In the genomic region with DNA sequence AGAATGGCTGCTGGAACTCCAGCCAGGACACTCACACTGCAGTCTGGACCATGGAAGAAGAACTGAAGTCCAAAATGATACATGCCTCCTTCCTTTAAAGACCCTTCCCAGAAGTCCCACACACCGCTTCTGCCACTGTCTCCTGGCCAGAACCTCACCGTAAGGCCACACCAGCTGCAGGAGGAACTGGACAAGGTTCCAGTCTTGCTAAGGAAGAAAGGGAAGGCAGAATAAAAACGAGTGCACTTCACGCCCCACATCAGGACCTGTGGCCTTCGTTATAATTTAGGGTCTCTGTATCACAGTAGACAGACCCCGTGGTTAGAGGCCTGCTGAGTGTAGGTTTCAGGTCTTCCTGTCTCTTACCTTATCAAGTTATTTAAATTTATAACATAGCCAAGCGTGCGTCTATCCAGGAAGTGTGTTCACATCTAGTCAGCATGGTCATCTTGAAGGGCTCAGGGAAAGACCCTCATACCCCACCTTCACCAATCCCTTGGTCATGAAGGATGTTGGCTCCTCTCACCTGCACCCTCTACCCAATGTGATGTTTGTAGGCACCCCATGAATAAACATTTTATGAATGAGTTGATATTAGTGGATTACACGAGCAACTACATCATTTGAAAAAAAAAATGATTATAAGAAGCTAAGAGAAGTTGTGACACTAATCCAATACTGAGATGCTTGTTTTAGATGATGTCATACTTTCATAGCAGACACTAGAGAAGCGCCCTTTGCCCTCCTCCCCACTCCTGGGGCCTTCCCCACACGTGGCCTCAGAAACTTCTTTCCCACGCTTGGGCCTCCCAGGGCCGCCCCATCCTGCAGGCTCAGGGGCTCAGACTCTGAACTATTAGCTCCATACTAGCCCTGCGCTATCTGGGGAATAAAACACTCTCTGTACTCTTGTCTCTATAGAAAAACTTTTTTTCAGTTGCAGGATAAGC, we compare ENCODE assay signal across 10 cellular contexts.
DNase-seq lines count a peak whose midpoint lies in the region; ATAC-seq, FAIRE-seq and TF ChIP-seq lines count a peak whose summit lies in the region.
"Had no signal": no experiment of that assay in that cellular context is flagged by ENCODE, and none has a peak within 500 bp of the region (broad histone marks: within the 10 kb centered on the region; RNA-seq: fewer than 3 reads in every experiment).

No MANE protein-coding gene starts in this region.

- CTCF ChIA-PET in activated CD8-positive, alpha-beta T cell treated with anti-CD3 and anti-CD28 coated beads, Interleukin-2, amount 10 ng/mL, durations not matched to agents 7 days and 5 days (lab: Charles Lee): interaction anchor here (0.6 to 3.6 kb wide), 4 partner anchors 9 to 64 kb away, joined by 3 to 18 read pairs (median 10); no protein-coding TSS in a partner anchor

- POLR2A ChIA-PET in activated CD8-positive, alpha-beta T cell treated with anti-CD3 and anti-CD28 coated beads, Interleukin-2, amount 10 ng/mL, durations not matched to agents 7 days and 5 days (lab: Charles Lee): interaction anchor here (0.8 to 4.9 kb wide), 4 partner anchors 7 to 64 kb away, joined by 3 to 32 read pairs (median 5); no protein-coding TSS in a partner anchor

- in situ Hi-C loops in HAP-1 (cut with MboI; ENCODE audit: low sequenced_read_pairs): loop anchor here (25.0 kb wide), 1 partner anchor 519 kb away; no protein-coding TSS in a partner anchor

- peak; percentile 48 for ATAC-seq in HG02943 (IDR thresholded peaks at IDR 0.05; ENCODE audit: low read depth, unreplicated experiment)
- peak; percentile 21 for ATAC-seq in activated CD8-positive, alpha-beta T cell treated with anti-CD3 and anti-CD28 coated beads, Interleukin-2, amount 10 ng/mL, durations not matched to agents 7 days and 5 days
- ATAC-seq: A549, body of pancreas had no signal

- DNase-seq in NOMO-1 (lab: John Stamatoyannopoulos, UW; ENCODE audit: unreplicated experiment in 2 of 2): peak; percentile 4 to 11
- no peak for DNase-seq in NOMO-1 treated with dmso at 0.1 percent for 144 hours (lab: John Stamatoyannopoulos, UW; ENCODE audit: unreplicated experiment)
- DNase-seq in activated CD8-positive, alpha-beta T cell treated with anti-CD3 and anti-CD28 coated beads, Interleukin-2, amount 10 ng/mL, durations not matched to agents 7 days and 5 days: no peak
- peak; percentile 75 for DNase-seq in stimulated activated CD8-positive, alpha-beta memory T cell treated with anti-CD3 and anti-CD28 coated beads, Interleukin-4, amount 100 ng/mL, for 48 hours
- DNase-seq in NCI-H2171 (lab: John Stamatoyannopoulos, UW): no peak
- DNase-seq in HAP-1 (ENCODE audit: low spot score in 2 of 2): no peak
- no peak for DNase-seq in D721Med (ENCODE audit: insufficient read length, low spot score)
- DNase-seq: body of pancreas had no signal

- H3K9me3 ChIP-seq in HAP-1: no peaks in the 10 kb centered on the region
- H3K9me3 ChIP-seq: A549, body of pancreas had no signal

- no peak for TF ChIP-seq CTCF in D721Med (IDR thresholded peaks at IDR 0.05; ENCODE audit: insufficient read depth, missing control alignments)

- H3K4me3 Mint-ChIP-seq in activated CD8-positive, alpha-beta T cell treated with anti-CD3 and anti-CD28 coated beads, Interleukin-2, amount 10 ng/mL, durations not matched to agents 7 days and 5 days: no peak overlapping the region

- H3K36me3 ChIP-seq in HAP-1 (replicated peaks): no peaks in the 10 kb centered on the region

- FAIRE-seq in D721Med (lab: Jason Lieb, UNC): no peak
- FAIRE-seq: A549 had no signal

- no peak overlapping the region for H3K4me3 ChIP-seq in HAP-1
- H3K4me3 ChIP-seq: A549, body of pancreas had no signal

- H3K27me3 Mint-ChIP-seq in activated CD8-positive, alpha-beta T cell treated with anti-CD3 and anti-CD28 coated beads, Interleukin-2, amount 10 ng/mL, durations not matched to agents 7 days and 5 days (ENCODE audit: low read depth): no peaks in the 10 kb centered on the region

- no peaks in the 10 kb centered on the region for H3K9me3 Mint-ChIP-seq in activated CD8-positive, alpha-beta T cell treated with anti-CD3 and anti-CD28 coated beads, Interleukin-2, amount 10 ng/mL, durations not matched to agents 7 days and 5 days (ENCODE audit: insufficient read depth)

- H3K36me3 Mint-ChIP-seq in activated CD8-positive, alpha-beta T cell treated with anti-CD3 and anti-CD28 coated beads, Interleukin-2, amount 10 ng/mL, durations not matched to agents 7 days and 5 days (ENCODE audit: low read depth): peaks cover 5% of the 10 kb centered on the region

- H3K4me1 ChIP-seq in HAP-1: no peaks in the 10 kb centered on the region
- H3K4me1 ChIP-seq: A549, body of pancreas had no signal

- H3K4me1 Mint-ChIP-seq in activated CD8-positive, alpha-beta T cell treated with anti-CD3 and anti-CD28 coated beads, Interleukin-2, amount 10 ng/mL, durations not matched to agents 7 days and 5 days (ENCODE audit: low read depth): peaks cover 79% of the 10 kb centered on the region

- no peaks in the 10 kb centered on the region for H3K27me3 ChIP-seq in HAP-1 (ENCODE audit: low read depth)
- H3K27me3 ChIP-seq: body of pancreas had no signal

- peak overlapping the region; percentile 96 for H3K27ac Mint-ChIP-seq in activated CD8-positive, alpha-beta T cell treated with anti-CD3 and anti-CD28 coated beads, Interleukin-2, amount 10 ng/mL, durations not matched to agents 7 days and 5 days

Comparison
In these comparisons a context has a peak if more than half of its experiments do, and no peak if none do; other contexts are left out.
1. DNase-seq: peak in NOMO-1 (2 of 2) and stimulated activated CD8-positive, alpha-beta memory T cell treated with anti-CD3 and anti-CD28 coated beads, Interleukin-4, amount 100 ng/mL, for 48 hours (single experiment); none in NOMO-1 treated with dmso at 0.1 percent for 144 hours (single experiment), activated CD8-positive, alpha-beta T cell treated with anti-CD3 and anti-CD28 coated beads, Interleukin-2, amount 10 ng/mL, durations not matched to agents 7 days and 5 days (single experiment), NCI-H2171 (single experiment), HAP-1 (0 of 2) and D721Med (single experiment).